1 cellular context compared by ENCODE assay signal in the genomic region with DNA sequence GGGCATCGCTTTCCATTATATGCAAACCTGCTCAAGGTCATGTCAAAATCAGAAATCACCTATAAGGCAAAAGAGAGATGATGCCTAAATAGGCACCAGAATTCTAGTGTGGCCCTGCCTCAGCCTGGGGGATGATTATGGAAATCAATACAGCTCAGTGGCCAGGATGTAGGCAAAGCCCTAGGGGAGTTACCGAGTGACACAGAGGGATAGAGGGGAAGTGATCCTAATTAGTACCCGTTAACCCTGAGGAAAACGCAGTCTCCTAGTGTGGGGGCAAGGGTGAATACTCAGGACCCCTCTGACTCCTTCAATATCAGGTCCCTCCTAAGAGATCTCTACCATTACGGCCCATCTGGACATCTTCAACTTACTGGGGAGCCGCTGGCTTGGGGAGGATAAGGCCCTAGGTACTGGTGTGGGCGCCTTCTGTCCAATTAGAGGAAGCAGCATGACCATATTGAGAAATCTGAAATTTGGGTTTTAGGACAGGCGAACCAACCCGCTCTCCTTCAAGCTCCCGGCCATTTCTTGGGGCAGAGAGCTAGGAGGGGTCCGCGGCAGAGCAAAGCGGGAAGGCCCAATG.
TF ChIP-seq lines count a peak whose summit lies in the region.

No MANE protein-coding gene starts in this region.

TF ChIP-seq in IMR-90, 13 proteins besides CTCF, POLR2A, EP300 and RAD21:
- no peak for TF ChIP-seq CEBPB (IDR thresholded peaks at IDR 0.05; ENCODE audit: low read depth, low read length)
- no peak for TF ChIP-seq BHLHE40 (IDR thresholded peaks at IDR 0.05; ENCODE audit: low read depth, low read length)
- no peak for TF ChIP-seq MAZ (IDR thresholded peaks at IDR 0.05; ENCODE audit: borderline replicate concordance, low read depth, low read length)
- TF ChIP-seq NFE2L2 (IDR thresholded peaks at IDR 0.05; ENCODE audit: low read depth, low read length) = no peak
- TF ChIP-seq RFX5 (IDR thresholded peaks at IDR 0.05; ENCODE audit: low read depth, low read length) = no peak
- no peak for TF ChIP-seq FOS (IDR thresholded peaks at IDR 0.05; ENCODE audit: low read depth, low read length)
- TF ChIP-seq, protein P1, sequence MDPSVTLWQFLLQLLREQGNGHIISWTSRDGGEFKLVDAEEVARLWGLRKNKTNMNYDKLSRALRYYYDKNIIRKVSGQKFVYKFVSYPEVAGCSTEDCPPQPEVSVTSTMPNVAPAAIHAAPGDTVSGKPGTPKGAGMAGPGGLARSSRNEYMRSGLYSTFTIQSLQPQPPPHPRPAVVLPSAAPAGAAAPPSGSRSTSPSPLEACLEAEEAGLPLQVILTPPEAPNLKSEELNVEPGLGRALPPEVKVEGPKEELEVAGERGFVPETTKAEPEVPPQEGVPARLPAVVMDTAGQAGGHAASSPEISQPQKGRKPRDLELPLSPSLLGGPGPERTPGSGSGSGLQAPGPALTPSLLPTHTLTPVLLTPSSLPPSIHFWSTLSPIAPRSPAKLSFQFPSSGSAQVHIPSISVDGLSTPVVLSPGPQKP (IDR thresholded peaks at IDR 0.05; ENCODE audit: borderline replicate concordance, low read depth, low read length) = no peak
- TF ChIP-seq RCOR1 (IDR thresholded peaks at IDR 0.05; ENCODE audit: insufficient replicate concordance, low read length) = no peak
- no peak for TF ChIP-seq CHD1 (IDR thresholded peaks at IDR 0.05; ENCODE audit: low read depth, low read length)
- TF ChIP-seq MAFK (IDR thresholded peaks at IDR 0.05; ENCODE audit: low read depth, low read length) = no peak
- TF ChIP-seq, protein P2, sequence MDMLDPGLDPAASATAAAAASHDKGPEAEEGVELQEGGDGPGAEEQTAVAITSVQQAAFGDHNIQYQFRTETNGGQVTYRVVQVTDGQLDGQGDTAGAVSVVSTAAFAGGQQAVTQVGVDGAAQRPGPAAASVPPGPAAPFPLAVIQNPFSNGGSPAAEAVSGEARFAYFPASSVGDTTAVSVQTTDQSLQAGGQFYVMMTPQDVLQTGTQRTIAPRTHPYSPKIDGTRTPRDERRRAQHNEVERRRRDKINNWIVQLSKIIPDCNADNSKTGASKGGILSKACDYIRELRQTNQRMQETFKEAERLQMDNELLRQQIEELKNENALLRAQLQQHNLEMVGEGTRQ (IDR thresholded peaks at IDR 0.05; ENCODE audit: low read depth, low read length) = no peak
- TF ChIP-seq MXI1 (IDR thresholded peaks at IDR 0.05; ENCODE audit: borderline replicate concordance, low read depth, low read length) = no peak
- TF ChIP-seq SMC3 (IDR thresholded peaks at IDR 0.05; ENCODE audit: low read depth, low read length) = no peak
TF ChIP-seq in IMR-90: peak in this region for 0.
